ENCODE assay signal across 16 cellular contexts in the genomic region with DNA sequence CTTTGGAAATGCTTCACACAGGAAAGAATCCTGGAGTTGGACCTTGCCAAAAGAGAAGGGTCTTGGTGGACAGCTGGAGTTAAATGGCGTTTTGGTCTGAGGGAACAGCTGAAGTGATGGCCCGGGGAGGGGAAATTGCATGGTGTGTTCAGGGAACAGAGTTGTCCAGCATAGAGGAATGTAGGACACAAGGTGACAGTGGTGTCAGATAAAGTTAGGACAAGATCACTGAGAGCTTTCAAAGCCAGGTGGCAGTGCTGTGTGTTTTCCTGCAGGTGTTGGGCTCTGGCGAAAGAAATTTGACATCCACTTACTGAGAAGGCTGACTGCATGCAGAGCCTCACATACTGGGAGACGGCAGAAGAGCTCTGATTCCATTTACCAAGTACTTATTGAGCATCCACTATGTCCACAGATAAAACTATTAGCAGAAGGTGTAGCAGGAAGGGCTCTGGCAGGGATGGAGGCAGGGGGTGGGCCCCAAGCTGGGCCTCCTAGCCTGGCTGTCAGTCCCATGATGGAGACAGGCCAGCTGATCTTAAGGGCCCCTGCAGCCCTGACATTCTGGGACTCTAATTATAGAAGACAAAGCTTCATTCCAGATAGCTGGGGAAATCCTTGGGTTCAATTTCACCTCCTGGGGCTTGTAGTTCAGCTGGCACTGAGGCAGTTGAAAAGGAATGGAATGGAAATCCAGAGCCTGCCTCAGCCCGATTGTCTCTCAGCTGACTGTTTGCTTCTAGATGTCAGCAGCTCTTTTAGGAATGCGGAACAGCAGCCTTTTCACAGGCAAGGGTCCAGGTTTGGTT.
DNase-seq lines count a peak whose midpoint lies in the region; ATAC-seq, FAIRE-seq and TF ChIP-seq lines count a peak whose summit lies in the region.
"Had no signal": no experiment of that assay in that cellular context is flagged by ENCODE, and none has a peak within 500 bp of the region (broad histone marks: within the 10 kb centered on the region; RNA-seq: fewer than 3 reads in every experiment).

No MANE protein-coding gene starts in this region.

- TF ChIP-seq CTCF in HFFc6 (IDR thresholded peaks at IDR 0.05) = no peak
- TF ChIP-seq CTCF in cardiac fibroblast (IDR thresholded peaks at IDR 0.05; ENCODE audit: low read depth, low read length) = no peak
- peak in 2 of 5 experiments; percentile 6 to 24 for TF ChIP-seq CTCF in gastrocnemius medialis (IDR thresholded peaks at IDR 0.05 in 4 of 5, conservative IDR thresholded peaks at IDR 0.05 in 1 of 5)

- no peak for DNase-seq in HFFc6
- peak; percentile 31 to 71 for DNase-seq in cardiac fibroblast (ENCODE audit: low read depth in 2 of 2)
- DNase-seq in gastrocnemius medialis = peak in 1 of 2 donors; percentile 31
- DNase-seq in H4 (ENCODE audit: low spot score) = no peak
- DNase-seq in 8988T = no peak
- DNase-seq: activated CD4-positive, alpha-beta T cell treated with anti-CD3 and anti-CD28 coated beads for 1 hour; activated T-cell treated with anti-CD3 and anti-CD28 coated beads, Interleukin-2, amount 50 U/mL, for 24 hours; Calu3; kidney; naive thymus-derived CD8-positive, alpha-beta T cell; NCI-H1092; NCI-H446 treated with DMSO at 0.1 percent for 48 hours; T-helper 1 cell had no signal

- peaks cover 20% of the 10 kb centered on the region for H3K4me1 Mint-ChIP-seq in HFFc6 (ENCODE audit: low read depth)
- H3K4me1 Mint-ChIP-seq: naive thymus-derived CD8-positive, alpha-beta T cell had no signal

- no peaks in the 10 kb centered on the region for H3K36me3 Mint-ChIP-seq in HFFc6 (ENCODE audit: low read depth)
- H3K36me3 Mint-ChIP-seq: naive thymus-derived CD8-positive, alpha-beta T cell had no signal

- no peaks in the 10 kb centered on the region for H3K9me3 Mint-ChIP-seq in HFFc6
- H3K9me3 Mint-ChIP-seq: activated T-cell treated with anti-CD3 and anti-CD28 coated beads, Interleukin-2, amount 50 U/mL, for 24 hours; naive thymus-derived CD8-positive, alpha-beta T cell had no signal

- no peaks in the 10 kb centered on the region for H3K27me3 ChIP-seq in gastrocnemius medialis

- peaks cover 9 to 16% of the 10 kb centered on the region in 2 donors for H3K4me1 ChIP-seq in gastrocnemius medialis
- H3K4me1 ChIP-seq: adrenal gland had no signal

- in situ Hi-C loops in gastrocnemius medialis (cut with MboI; ENCODE audit: low sequenced_read_pairs in 4 of 4) = loop anchor here in 1 of 4 donors (25.0 kb wide), 1 partner anchor 251 kb away; no protein-coding TSS in a partner anchor

- intact Hi-C loops in gastrocnemius medialis (cut with DNase I; ENCODE audit: low total_unique reads) = loop anchor here (10.0 kb wide), 2 partner anchors 152 to 248 kb away; a partner anchor contains a TSS

- H3K27ac Mint-ChIP-seq in HFFc6 = peak overlapping the region; percentile 54
- H3K27ac Mint-ChIP-seq: activated T-cell treated with anti-CD3 and anti-CD28 coated beads, Interleukin-2, amount 50 U/mL, for 24 hours; naive thymus-derived CD8-positive, alpha-beta T cell had no signal

- H3K27me3 Mint-ChIP-seq in HFFc6 (ENCODE audit: insufficient read depth) = peaks cover 2% of the 10 kb centered on the region; the same call in 1 of the 2 replicates

- peak overlapping the region; percentile 20 to 69 (median 40) for H3K27ac ChIP-seq in gastrocnemius medialis

- no peak for TF ChIP-seq POLR2A in gastrocnemius medialis (IDR thresholded peaks at IDR 0.05)

- ATAC-seq in gastrocnemius medialis (peak; percentile 76 to 83), GM19324 (IDR thresholded peaks at IDR 0.05; ENCODE audit: low FRiP score, unreplicated experiment) (no peak)
- ATAC-seq: naive thymus-derived CD8-positive, alpha-beta T cell had no signal

- H3K36me3 ChIP-seq in gastrocnemius medialis = no peaks in the 10 kb centered on the region
- H3K36me3 ChIP-seq: adrenal gland had no signal

- no peak overlapping the region for H3K4me3 Mint-ChIP-seq in HFFc6
- H3K4me3 Mint-ChIP-seq: activated T-cell treated with anti-CD3 and anti-CD28 coated beads, Interleukin-2, amount 50 U/mL, for 24 hours; naive thymus-derived CD8-positive, alpha-beta T cell had no signal

- no peak overlapping the region for H3K4me3 ChIP-seq in cardiac fibroblast (replicated peaks in 1 of 2; ENCODE audit: low read depth in 2 of 2, low read length in 2 of 2)
- no peak overlapping the region for H3K4me3 ChIP-seq in gastrocnemius medialis
- H3K4me3 ChIP-seq: adrenal gland had no signal

- H3K9me3 ChIP-seq in gastrocnemius medialis = no peaks in the 10 kb centered on the region
- H3K9me3 ChIP-seq: adrenal gland had no signal

- peak; percentile 96 for FAIRE-seq in islet of Langerhans (lab: Jason Lieb, UNC)
- FAIRE-seq: kidney had no signal

Comparison
In these comparisons a context has a peak if more than half of its experiments do, and no peak if none do; other contexts are left out.
1. DNase-seq: peak in cardiac fibroblast (2 of 2); none in HFFc6 (single experiment), H4 (single experiment) and 8988T (single experiment).